In genomic region chr5:10894445-10895054, GRCh38 we compare ENCODE assay signal across 24 cellular contexts.
A peak's percentile ranks its signal among the peaks of the same experiment; 100 is the strongest.
DNase-seq lines count a peak whose midpoint lies in the region; ATAC-seq and TF ChIP-seq lines count a peak whose summit lies in the region.
"Had no signal": no experiment of that assay in that cellular context is flagged by ENCODE, and none has a peak within 500 bp of the region (broad histone marks: within the 10 kb centered on the region; RNA-seq: fewer than 3 reads in every experiment).

No MANE protein-coding gene starts in this region.

- peak in 3 of 4 donors; percentile 28 to 58 (median 35) for ATAC-seq in right lobe of liver
- no peak for ATAC-seq in stimulated activated naive B cell treated with anti-CD40 and anti-IgM and Interleukin-4, amounts not matched to agents 10 μg/mL and 1 μg/mL and 100 μg/mL, for 72 hours (replicated peaks)
- ATAC-seq in GM19467 (IDR thresholded peaks at IDR 0.05; ENCODE audit: unreplicated experiment), result no peak
- ATAC-seq in GM21360 (IDR thresholded peaks at IDR 0.05; ENCODE audit: unreplicated experiment), result no peak
- ATAC-seq: CD8-positive, alpha-beta T cell had no signal

- H3K4me3 ChIP-seq in fibroblast of villous mesenchyme (ENCODE audit: low read depth, low read length), result no peak overlapping the region
- no peak overlapping the region for H3K4me3 ChIP-seq in right lobe of liver
- H3K4me3 ChIP-seq in adrenal gland, result no peak overlapping the region
- H3K4me3 ChIP-seq: HAP-1 had no signal

- H3K4me1 Mint-ChIP-seq in stimulated activated naive B cell treated with anti-CD40 and anti-IgM and Interleukin-4, amounts not matched to agents 10 μg/mL and 1 μg/mL and 100 μg/mL, for 72 hours, result no peaks in the 10 kb centered on the region
- H3K4me1 Mint-ChIP-seq: B cell had no signal

- H3K36me3 ChIP-seq in right lobe of liver (no peaks in the 10 kb centered on the region), adrenal gland (replicated peaks in 1 of 2) (no peaks in the 10 kb centered on the region)
- H3K36me3 ChIP-seq: HAP-1 had no signal

- H3K9me3 ChIP-seq in right lobe of liver (no peaks in the 10 kb centered on the region), adrenal gland (replicated peaks in 1 of 3) (no peaks in the 10 kb centered on the region)
- H3K9me3 ChIP-seq: HAP-1, SK-N-SH had no signal

- peaks cover 4 to 5% of the 10 kb centered on the region in 2 donors for H3K27me3 Mint-ChIP-seq in stimulated activated naive B cell treated with anti-CD40 and anti-IgM and Interleukin-4, amounts not matched to agents 10 μg/mL and 1 μg/mL and 100 μg/mL, for 72 hours

- H3K27me3 ChIP-seq in right lobe of liver (no peaks in the 10 kb centered on the region), adrenal gland (no peaks in the 10 kb centered on the region)

- H3K9me3 Mint-ChIP-seq in stimulated activated naive B cell treated with anti-CD40 and anti-IgM and Interleukin-4, amounts not matched to agents 10 μg/mL and 1 μg/mL and 100 μg/mL, for 72 hours, result peaks cover 5 to 7% of the 10 kb centered on the region in 2 donors

- peak; percentile 46 for DNase-seq in M059J (ENCODE audit: low read depth)
- peak; percentile 22 for DNase-seq in fibroblast of villous mesenchyme (ENCODE audit: low read depth)
- DNase-seq in right lobe of liver, result no peak
- DNase-seq in stimulated activated naive B cell treated with anti-CD40 and anti-IgM and Interleukin-4, amounts not matched to agents 10 μg/mL and 1 μg/mL and 100 μg/mL, for 72 hours, result no peak
- DNase-seq in adrenal gland, result no peak
- DNase-seq: Caco-2; CD8-positive, alpha-beta T cell; DMS79 treated with DMSO at 0.1 percent for 48 hours; GOT3; HFFc6; Karpas-422; NCI-H1092 treated with DMSO at 0.1 percent for 48 hours; NCI-H1436; NCI-H187 treated with DMSO at 0.1 percent for 48 hours; NCI-H2107; NCI-H524; NCI-H774; SK-N-SH; SW 1271 had no signal

- TF ChIP-seq POLR2A in right lobe of liver (IDR thresholded peaks at IDR 0.05) (no peak), adrenal gland (IDR thresholded peaks at IDR 0.05) (no peak)

- 33% methylated on average over 3 of the region's 9 CpGs for WGBS in right lobe of liver (ENCODE audit: insufficient coverage, low coverage, low lambda C conversion rate, missing lambda C conversion rate)
- WGBS in adrenal gland, 4 donors, result 68 to 76% (median 74%) methylated on average over 9 of the region's 9 CpGs

- H3K27ac ChIP-seq in right lobe of liver (no peak overlapping the region), adrenal gland (no peak overlapping the region)
- H3K27ac ChIP-seq: C4-2B had no signal

- TF ChIP-seq CTCF in fibroblast of villous mesenchyme (IDR thresholded peaks at IDR 0.05; ENCODE audit: insufficient read depth, low read depth, low read length) (no peak), right lobe of liver (IDR thresholded peaks at IDR 0.05) (no peak), adrenal gland (IDR thresholded peaks at IDR 0.05) (no peak)

- H3K27ac Mint-ChIP-seq in stimulated activated naive B cell treated with anti-CD40 and anti-IgM and Interleukin-4, amounts not matched to agents 10 μg/mL and 1 μg/mL and 100 μg/mL, for 72 hours, result peak overlapping the region; percentile 9
- H3K27ac Mint-ChIP-seq: B cell; CD8-positive, alpha-beta T cell; HFFc6 had no signal

- H3K4me3 Mint-ChIP-seq in stimulated activated naive B cell treated with anti-CD40 and anti-IgM and Interleukin-4, amounts not matched to agents 10 μg/mL and 1 μg/mL and 100 μg/mL, for 72 hours, result no peak overlapping the region
- H3K4me3 Mint-ChIP-seq: B cell; CD8-positive, alpha-beta T cell; HFFc6 had no signal

- H3K36me3 Mint-ChIP-seq in stimulated activated naive B cell treated with anti-CD40 and anti-IgM and Interleukin-4, amounts not matched to agents 10 μg/mL and 1 μg/mL and 100 μg/mL, for 72 hours, result no peaks in the 10 kb centered on the region
- H3K36me3 Mint-ChIP-seq: CD8-positive, alpha-beta T cell had no signal

- intact Hi-C loops in right lobe of liver (cut with DNase I) (no loop called here), adrenal gland (cut with DNase I) (no loop called here)

- no peaks in the 10 kb centered on the region for H3K4me1 ChIP-seq in right lobe of liver
- H3K4me1 ChIP-seq in adrenal gland (replicated peaks in 1 of 2), result no peaks in the 10 kb centered on the region
- H3K4me1 ChIP-seq: Caco-2, HAP-1 had no signal

Comparison
In these comparisons a context has a peak if more than half of its experiments do, and no peak if none do; other contexts are left out.
1. DNase-seq: peak in M059J (single experiment) and fibroblast of villous mesenchyme (single experiment); none in right lobe of liver (0 of 3), stimulated activated naive B cell treated with anti-CD40 and anti-IgM and Interleukin-4, amounts not matched to agents 10 μg/mL and 1 μg/mL and 100 μg/mL, for 72 hours (single experiment) and adrenal gland (0 of 7).
2. ATAC-seq: peak in right lobe of liver (3 of 4); none in stimulated activated naive B cell treated with anti-CD40 and anti-IgM and Interleukin-4, amounts not matched to agents 10 μg/mL and 1 μg/mL and 100 μg/mL, for 72 hours (0 of 2), GM19467 (single experiment) and GM21360 (single experiment).